In the genomic region with DNA sequence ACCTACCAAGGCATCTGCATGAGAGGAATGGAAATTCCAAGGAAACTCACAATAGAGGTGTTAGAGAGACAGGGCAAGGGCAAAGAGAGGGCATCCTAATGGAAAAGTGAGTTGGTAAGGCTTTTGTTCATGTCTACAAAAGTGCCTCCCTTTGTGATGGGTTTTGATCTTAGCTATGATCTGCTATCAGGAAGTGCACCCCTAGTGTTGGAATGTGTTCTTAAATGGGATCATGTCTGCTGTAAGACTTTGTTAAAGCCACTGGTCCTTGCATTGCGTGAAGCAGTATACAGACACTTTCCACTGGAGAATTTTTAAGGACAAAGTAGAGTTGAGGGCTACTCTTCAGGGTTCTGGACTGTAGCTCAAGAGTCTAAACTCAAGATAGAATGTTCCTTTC, we compare ENCODE assay signal across 11 cellular contexts.
DNase-seq lines count a peak whose midpoint lies in the region; ATAC-seq and TF ChIP-seq lines count a peak whose summit lies in the region.
"Had no signal": no experiment of that assay in that cellular context is flagged by ENCODE, and none has a peak within 500 bp of the region (broad histone marks: within the 10 kb centered on the region; RNA-seq: fewer than 3 reads in every experiment).

No MANE protein-coding gene starts in this region.

- H3K36me3 ChIP-seq in OCI-LY1 (ENCODE audit: insufficient read depth, low read length): 0 out of 2 replicates have a peak, but pooled peaks cover 3% of the 10 kb centered on the region

- no peaks in the 10 kb centered on the region for H3K79me2 ChIP-seq in OCI-LY1 (ENCODE audit: insufficient read depth, low read length)

- no peaks in the 10 kb centered on the region for H3K36me3 Mint-ChIP-seq in activated naive CD4-positive, alpha-beta T cell treated with anti-CD3 and anti-CD28 coated beads, Interleukin-2, amount 10 ng/mL, durations not matched to agents 7 days and 5 days
- no peaks in the 10 kb centered on the region for H3K36me3 Mint-ChIP-seq in natural killer cell treated with Interleukin-12 subunit alpha and Interleukin-12 subunit beta and Interleukin-15 and Interleukin-18, amount 100 ng/mL, for 72 hours
- no peaks in the 10 kb centered on the region for H3K36me3 Mint-ChIP-seq in activated T-helper 1 cell treated with anti-CD3 and anti-CD28 coated beads, Interleukin-12 subunit alpha, Interleukin-12 subunit beta, Interleukin-2, Interleukin-4 antibody, amounts not matched to agents 30 ng/mL and 10 ng/mL and 1 ng/mL, durations not matched to agents 14 hours and 24 hours and 36 hours (ENCODE audit: low read depth)

- H3K9me3 ChIP-seq in OCI-LY1 (ENCODE audit: low read length): no peaks in the 10 kb centered on the region

- H4K20me1 ChIP-seq in OCI-LY1 (ENCODE audit: insufficient read depth, low read length): no peaks in the 10 kb centered on the region

- no peak overlapping the region for H2AFZ ChIP-seq in OCI-LY1 (ENCODE audit: low read length)

- H3F3A ChIP-seq in OCI-LY1 (ENCODE audit: insufficient read depth, low read length): no peaks in the 10 kb centered on the region

- DNase-seq in A172 (ENCODE audit: low spot score) (peak; percentile 4), fibroblast of mammary gland (ENCODE audit: low read depth) (peak; percentile 14), activated gamma-delta T cell treated with Interleukin-2 at 50 U/mL for 16 hours (no peak)
- DNase-seq in activated naive CD4-positive, alpha-beta T cell treated with anti-CD3 and anti-CD28 coated beads, Interleukin-2, amount 10 ng/mL, durations not matched to agents 7 days and 5 days: no peak
- no peak for DNase-seq in natural killer cell treated with Interleukin-12 subunit alpha and Interleukin-12 subunit beta and Interleukin-15 and Interleukin-18, amount 100 ng/mL, for 72 hours (ENCODE audit: low spot score)
- no peak for DNase-seq in activated T-helper 1 cell treated with anti-CD3 and anti-CD28 coated beads, Interleukin-12 subunit alpha, Interleukin-12 subunit beta, Interleukin-2, Interleukin-4 antibody, amounts not matched to agents 30 ng/mL and 10 ng/mL and 1 ng/mL, durations not matched to agents 14 hours and 24 hours and 36 hours (ENCODE audit: low spot score)
- DNase-seq: activated T-cell treated with anti-CD3 and anti-CD28 coated beads, Interleukin-2, amount 50 U/mL, for 48 hours; left ventricle myocardium superior; NCI-H187 treated with DMSO at 0.1 percent for 48 hours had no signal

- CTCF ChIA-PET in activated naive CD4-positive, alpha-beta T cell treated with anti-CD3 and anti-CD28 coated beads, Interleukin-2, amount 10 ng/mL, durations not matched to agents 7 days and 5 days (lab: Charles Lee): interaction anchor here (0.7 kb wide), 1 partner anchor 15 kb away, joined by 3 read pairs; no protein-coding TSS in a partner anchor

- peak; percentile 47 for TF ChIP-seq CTCF in GM12873 (IDR thresholded peaks at IDR 0.05; ENCODE audit: insufficient read depth, low read depth, low read length, missing control alignments)
- peak; percentile 30; the same call in 1 of the 2 replicates for TF ChIP-seq CTCF in OCI-LY1 (IDR thresholded peaks at IDR 0.05; ENCODE audit: low read length)
- peak; percentile 37 for TF ChIP-seq CTCF in fibroblast of mammary gland (conservative IDR thresholded peaks at IDR 0.05; ENCODE audit: control insufficient read depth, insufficient read depth, low read depth, low read length)

- H3K4me1 Mint-ChIP-seq in activated naive CD4-positive, alpha-beta T cell treated with anti-CD3 and anti-CD28 coated beads, Interleukin-2, amount 10 ng/mL, durations not matched to agents 7 days and 5 days: no peaks in the 10 kb centered on the region
- peaks cover 7% of the 10 kb centered on the region in 2 donors for H3K4me1 Mint-ChIP-seq in natural killer cell treated with Interleukin-12 subunit alpha and Interleukin-12 subunit beta and Interleukin-15 and Interleukin-18, amount 100 ng/mL, for 72 hours (ENCODE audit: low read depth in 2 of 2)
- H3K4me1 Mint-ChIP-seq in activated T-helper 1 cell treated with anti-CD3 and anti-CD28 coated beads, Interleukin-12 subunit alpha, Interleukin-12 subunit beta, Interleukin-2, Interleukin-4 antibody, amounts not matched to agents 30 ng/mL and 10 ng/mL and 1 ng/mL, durations not matched to agents 14 hours and 24 hours and 36 hours (ENCODE audit: low read depth): no peaks in the 10 kb centered on the region

- no peak for ATAC-seq in natural killer cell treated with Interleukin-12 subunit alpha and Interleukin-12 subunit beta and Interleukin-15 and Interleukin-18, amount 100 ng/mL, for 72 hours

- H3K27ac ChIP-seq in OCI-LY1 (ENCODE audit: low read depth, low read length, poor library complexity, severe bottlenecking): no peak overlapping the region

- intact Hi-C loops in activated T-helper 1 cell treated with anti-CD3 and anti-CD28 coated beads, Interleukin-12 subunit alpha, Interleukin-12 subunit beta, Interleukin-2, Interleukin-4 antibody, amounts not matched to agents 30 ng/mL and 10 ng/mL and 1 ng/mL, durations not matched to agents 14 hours and 24 hours and 36 hours (cut with micrococcal nuclease): no loop called here

- H3K27ac Mint-ChIP-seq in activated naive CD4-positive, alpha-beta T cell treated with anti-CD3 and anti-CD28 coated beads, Interleukin-2, amount 10 ng/mL, durations not matched to agents 7 days and 5 days: no peak overlapping the region
- H3K27ac Mint-ChIP-seq in natural killer cell treated with Interleukin-12 subunit alpha and Interleukin-12 subunit beta and Interleukin-15 and Interleukin-18, amount 100 ng/mL, for 72 hours: no peak overlapping the region
- no peak overlapping the region for H3K27ac Mint-ChIP-seq in activated T-helper 1 cell treated with anti-CD3 and anti-CD28 coated beads, Interleukin-12 subunit alpha, Interleukin-12 subunit beta, Interleukin-2, Interleukin-4 antibody, amounts not matched to agents 30 ng/mL and 10 ng/mL and 1 ng/mL, durations not matched to agents 14 hours and 24 hours and 36 hours

- H3K4me2 ChIP-seq in OCI-LY1 (ENCODE audit: low read length): no peak overlapping the region

- no peaks in the 10 kb centered on the region for H3K9me2 ChIP-seq in OCI-LY1 (ENCODE audit: low read depth, low read length)

- H3K4me3 ChIP-seq in OCI-LY1 (ENCODE audit: low read depth, low read length, poor library complexity, severe bottlenecking) (no peak overlapping the region), fibroblast of mammary gland (ENCODE audit: control insufficient read depth, low read depth, low read length) (no peak overlapping the region)

- no peak overlapping the region for H3K9ac ChIP-seq in OCI-LY1 (ENCODE audit: low read length)

- H3K27me3 ChIP-seq in OCI-LY1 (ENCODE audit: insufficient read depth, low read length): no peaks in the 10 kb centered on the region

- H3K27me3 Mint-ChIP-seq in activated naive CD4-positive, alpha-beta T cell treated with anti-CD3 and anti-CD28 coated beads, Interleukin-2, amount 10 ng/mL, durations not matched to agents 7 days and 5 days: no peaks in the 10 kb centered on the region
- no peaks in the 10 kb centered on the region for H3K27me3 Mint-ChIP-seq in natural killer cell treated with Interleukin-12 subunit alpha and Interleukin-12 subunit beta and Interleukin-15 and Interleukin-18, amount 100 ng/mL, for 72 hours
- no peaks in the 10 kb centered on the region for H3K27me3 Mint-ChIP-seq in activated T-helper 1 cell treated with anti-CD3 and anti-CD28 coated beads, Interleukin-12 subunit alpha, Interleukin-12 subunit beta, Interleukin-2, Interleukin-4 antibody, amounts not matched to agents 30 ng/mL and 10 ng/mL and 1 ng/mL, durations not matched to agents 14 hours and 24 hours and 36 hours (ENCODE audit: insufficient read depth)

- H3K4me1 ChIP-seq in OCI-LY1 (ENCODE audit: insufficient read depth, low read length, severe bottlenecking): peaks cover 46% of the 10 kb centered on the region

- no peak overlapping the region for H3K4me3 Mint-ChIP-seq in activated naive CD4-positive, alpha-beta T cell treated with anti-CD3 and anti-CD28 coated beads, Interleukin-2, amount 10 ng/mL, durations not matched to agents 7 days and 5 days
- H3K4me3 Mint-ChIP-seq in natural killer cell treated with Interleukin-12 subunit alpha and Interleukin-12 subunit beta and Interleukin-15 and Interleukin-18, amount 100 ng/mL, for 72 hours: no peak overlapping the region
- H3K4me3 Mint-ChIP-seq in activated T-helper 1 cell treated with anti-CD3 and anti-CD28 coated beads, Interleukin-12 subunit alpha, Interleukin-12 subunit beta, Interleukin-2, Interleukin-4 antibody, amounts not matched to agents 30 ng/mL and 10 ng/mL and 1 ng/mL, durations not matched to agents 14 hours and 24 hours and 36 hours: no peak overlapping the region

- no peaks in the 10 kb centered on the region for H3K9me3 Mint-ChIP-seq in activated naive CD4-positive, alpha-beta T cell treated with anti-CD3 and anti-CD28 coated beads, Interleukin-2, amount 10 ng/mL, durations not matched to agents 7 days and 5 days
- H3K9me3 Mint-ChIP-seq in natural killer cell treated with Interleukin-12 subunit alpha and Interleukin-12 subunit beta and Interleukin-15 and Interleukin-18, amount 100 ng/mL, for 72 hours: no peaks in the 10 kb centered on the region
- H3K9me3 Mint-ChIP-seq in activated T-helper 1 cell treated with anti-CD3 and anti-CD28 coated beads, Interleukin-12 subunit alpha, Interleukin-12 subunit beta, Interleukin-2, Interleukin-4 antibody, amounts not matched to agents 30 ng/mL and 10 ng/mL and 1 ng/mL, durations not matched to agents 14 hours and 24 hours and 36 hours: no peaks in the 10 kb centered on the region

Comparison
In these comparisons a context has a peak if more than half of its experiments do, and no peak if none do; other contexts are left out.
1. DNase-seq: peak in A172 (single experiment) and fibroblast of mammary gland (single experiment); none in activated naive CD4-positive, alpha-beta T cell treated with anti-CD3 and anti-CD28 coated beads, Interleukin-2, amount 10 ng/mL, durations not matched to agents 7 days and 5 days (single experiment), natural killer cell treated with Interleukin-12 subunit alpha and Interleukin-12 subunit beta and Interleukin-15 and Interleukin-18, amount 100 ng/mL, for 72 hours (single experiment), activated T-helper 1 cell treated with anti-CD3 and anti-CD28 coated beads, Interleukin-12 subunit alpha, Interleukin-12 subunit beta, Interleukin-2, Interleukin-4 antibody, amounts not matched to agents 30 ng/mL and 10 ng/mL and 1 ng/mL, durations not matched to agents 14 hours and 24 hours and 36 hours (single experiment) and activated gamma-delta T cell treated with Interleukin-2 at 50 U/mL for 16 hours (single experiment).
2. Peak in every context shown above with its lines, with median percentiles within 50 percentile points of each other: CTCF ChIP-seq.